26 cellular contexts compared by ENCODE assay signal in genomic region chrX:25531096-25531495, GRCh38.
DNase-seq lines count a peak whose midpoint lies in the region; ATAC-seq, FAIRE-seq and TF ChIP-seq lines count a peak whose summit lies in the region.
"Had no signal": no experiment of that assay in that cellular context is flagged by ENCODE, and none has a peak within 500 bp of the region (broad histone marks: within the 10 kb centered on the region; RNA-seq: fewer than 3 reads in every experiment).

No MANE protein-coding gene starts in this region.

- no peaks in the 10 kb centered on the region for H3K27me3 ChIP-seq in HepG2 (ENCODE audit: control insufficient read depth in 1 of 2, insufficient read depth in 2 of 2, low read length in 2 of 2)
- H3K27me3 ChIP-seq: upper lobe of right lung had no signal

- TF ChIP-seq RAD21 in HepG2 (CRISPR knock-in tag; IDR thresholded peaks at IDR 0.05), result no peak

- peak; percentile 62 for DNase-seq in HT1080 (ENCODE audit: low read depth)
- DNase-seq in amniotic epithelial cell (ENCODE audit: low read depth), result peak; percentile 63
- peak; percentile 44 for DNase-seq in fibroblast of mammary gland (ENCODE audit: low read depth)
- DNase-seq in HepG2 (ENCODE audit: low spot score), result no peak
- DNase-seq in NK-92 treated with Interleukin-12 subunit alpha and Interleukin-12 subunit beta, amount 100 ng/mL, for 24 hours (lab: John Stamatoyannopoulos, UW), result no peak
- no peak for DNase-seq in AG20443 (ENCODE audit: low spot score)
- no peak for DNase-seq in H4 (ENCODE audit: low spot score)
- DNase-seq: activated CD4-positive, alpha-beta T cell treated with anti-CD3 and anti-CD28 coated beads, Interleukin-2, amount 50 U/mL, for 48 hours; activated T-cell treated with anti-CD3 and anti-CD28 coated beads, Interleukin-2, amount 50 U/mL, for 72 hours; CD8-positive, alpha-beta memory T cell; EL; foreskin melanocyte; left colon; mammary epithelial cell; NCI-H1436 treated with DMSO at 0.1 percent for 48 hours; NCI-H2081 treated with DMSO at 0.1 percent for 48 hours; NCI-H226; nephron progenitor cell; Right ventricle myocardium superior; T-helper 17 cell; upper lobe of right lung had no signal

- peaks cover 13% of the 10 kb centered on the region; the same call in 1 of the 2 replicates for H3K4me1 ChIP-seq in HepG2 (ENCODE audit: insufficient read depth, low read length)
- H3K4me1 ChIP-seq: upper lobe of right lung had no signal

- H4K20me1 ChIP-seq in HepG2 (ENCODE audit: insufficient read depth, low read length), result no peaks in the 10 kb centered on the region

- no peaks in the 10 kb centered on the region for H3K79me2 ChIP-seq in HepG2 (ENCODE audit: insufficient read depth, low read length)

- TF ChIP-seq EP300 in HepG2 (IDR thresholded peaks at IDR 0.05; ENCODE audit: low read depth in 2 of 2, low read length in 2 of 2) (no peak), HepG2 (CRISPR knock-in tag; IDR thresholded peaks at IDR 0.05; ENCODE audit: borderline replicate concordance) (no peak)

- H2AFZ ChIP-seq in HepG2 (ENCODE audit: low read length), result no peak overlapping the region

- H3K4me2 ChIP-seq in HepG2 (ENCODE audit: low read depth, low read length), result no peak overlapping the region

- H3K9ac ChIP-seq in HepG2 (ENCODE audit: insufficient read depth, low read depth, low read length), result no peak overlapping the region

- in situ Hi-C loops in HepG2 (cut with HindIII; ENCODE audit: extremely low pct_ligation_motif_present, low pct_unique_long_range_greater_than_20kb), result no loop called here

- no TSS peak for BruUV-seq in HepG2 (replicated peaks; lab: Mats Ljungman, UMichigan)

- no peak overlapping the region for H3K4me3 ChIP-seq in fibroblast of mammary gland (ENCODE audit: control insufficient read depth, low read depth, low read length)
- H3K4me3 ChIP-seq in HepG2 (replicated peaks in 1 of 3; ENCODE audit: insufficient read depth in 1 of 3, low read depth in 2 of 3, low read length in 3 of 3), result no peak overlapping the region
- H3K4me3 ChIP-seq: GM12878, HAP-1, upper lobe of right lung had no signal

- no peak for ATAC-seq in HepG2
- no peak for ATAC-seq in HG02884 (IDR thresholded peaks at IDR 0.05; ENCODE audit: unreplicated experiment)
- ATAC-seq: activated CD4-positive, CD25-positive, alpha-beta regulatory T cell treated with anti-CD3 and anti-CD28 coated beads, Interleukin-2, amount 50 U/mL, for 24 hours; activated T-cell treated with anti-CD3 and anti-CD28 coated beads, Interleukin-2, amount 50 U/mL, for 72 hours; GM12878; left colon; stimulated activated memory B cell treated with anti-CD40 and anti-IgM and Interleukin-4, amounts not matched to agents 10 μg/mL and 1 μg/mL and 100 μg/mL, for 72 hours; T-helper 17 cell; upper lobe of right lung had no signal

- WGBS in HepG2 (ENCODE audit: low lambda C conversion rate), result 0% methylated on average over 1 of the region's 1 CpG

- no peak overlapping the region for H3K27ac ChIP-seq in HepG2 (ENCODE audit: extremely low read length, insufficient read depth, low read length)
- H3K27ac ChIP-seq: upper lobe of right lung had no signal

- FAIRE-seq in HepG2 (lab: Jason Lieb, UNC), result no peak
- FAIRE-seq: GM12878 had no signal

- CTCF ChIA-PET in HepG2 (lab: Yijun Ruan, JAX; ENCODE audit: low intra/inter-chr PET ratio, low total read pairs), result no interaction called here

- intact Hi-C loops in HepG2 (cut with micrococcal nuclease; ENCODE audit: unreplicated experiment), result no loop called here

- H3K36me3 ChIP-seq in HepG2 (replicated peaks in 1 of 2; ENCODE audit: control insufficient read depth in 1 of 2, insufficient read depth in 2 of 2, low read length in 2 of 2), result no peaks in the 10 kb centered on the region
- H3K36me3 ChIP-seq: HAP-1, upper lobe of right lung had no signal

- no peak for TF ChIP-seq CTCF in fibroblast of mammary gland (conservative IDR thresholded peaks at IDR 0.05; ENCODE audit: control insufficient read depth, insufficient read depth, low read depth, low read length)
- no peak for TF ChIP-seq CTCF in HepG2 (CRISPR knock-in tag; IDR thresholded peaks at IDR 0.05)

- TF ChIP-seq POLR2A in HepG2 (IDR thresholded peaks at IDR 0.05; ENCODE audit: insufficient read depth in 1 of 2, low read depth in 2 of 2, low read length in 2 of 2), result no peak

- H3K9me3 ChIP-seq in HepG2 (ENCODE audit: low read length), result no peaks in the 10 kb centered on the region
- H3K9me3 ChIP-seq: HAP-1, upper lobe of right lung had no signal

- POLR2A ChIA-PET in HepG2 (lab: Yijun Ruan, JAX), result no interaction called here

TF ChIP-seq in HepG2, 621 proteins besides CTCF, POLR2A, EP300 and RAD21:
- TF ChIP-seq RBAK (CRISPR knock-in tag; IDR thresholded peaks at IDR 0.05) (0 out of 2 replicates have a peak, but pooled peaks have one; percentile 33), ZNF407 (CRISPR knock-in tag; IDR thresholded peaks at IDR 0.05; ENCODE audit: not compliant biosample characterization) (no peak), ZSCAN20 (CRISPR knock-in tag; IDR thresholded peaks at IDR 0.05; ENCODE audit: borderline replicate concordance) (no peak), AGO1 (IDR thresholded peaks at IDR 0.05; ENCODE audit: low read depth, low read length, poor library complexity, severe bottlenecking) (no peak), CEBPB (IDR thresholded peaks at IDR 0.05; ENCODE audit: borderline replicate concordance, low read depth, low read length) (peak; percentile 28; the same call in 1 of the 2 replicates)

Comparison
In these comparisons a context has a peak if more than half of its experiments do, and no peak if none do; other contexts are left out.
1. DNase-seq: peak in HT1080 (single experiment), amniotic epithelial cell (single experiment) and fibroblast of mammary gland (single experiment); none in HepG2 (single experiment), NK-92 treated with Interleukin-12 subunit alpha and Interleukin-12 subunit beta, amount 100 ng/mL, for 24 hours (single experiment), AG20443 (single experiment) and H4 (single experiment).